Comparison of ENCODE assay signal across 8 cellular contexts in the genomic region with DNA sequence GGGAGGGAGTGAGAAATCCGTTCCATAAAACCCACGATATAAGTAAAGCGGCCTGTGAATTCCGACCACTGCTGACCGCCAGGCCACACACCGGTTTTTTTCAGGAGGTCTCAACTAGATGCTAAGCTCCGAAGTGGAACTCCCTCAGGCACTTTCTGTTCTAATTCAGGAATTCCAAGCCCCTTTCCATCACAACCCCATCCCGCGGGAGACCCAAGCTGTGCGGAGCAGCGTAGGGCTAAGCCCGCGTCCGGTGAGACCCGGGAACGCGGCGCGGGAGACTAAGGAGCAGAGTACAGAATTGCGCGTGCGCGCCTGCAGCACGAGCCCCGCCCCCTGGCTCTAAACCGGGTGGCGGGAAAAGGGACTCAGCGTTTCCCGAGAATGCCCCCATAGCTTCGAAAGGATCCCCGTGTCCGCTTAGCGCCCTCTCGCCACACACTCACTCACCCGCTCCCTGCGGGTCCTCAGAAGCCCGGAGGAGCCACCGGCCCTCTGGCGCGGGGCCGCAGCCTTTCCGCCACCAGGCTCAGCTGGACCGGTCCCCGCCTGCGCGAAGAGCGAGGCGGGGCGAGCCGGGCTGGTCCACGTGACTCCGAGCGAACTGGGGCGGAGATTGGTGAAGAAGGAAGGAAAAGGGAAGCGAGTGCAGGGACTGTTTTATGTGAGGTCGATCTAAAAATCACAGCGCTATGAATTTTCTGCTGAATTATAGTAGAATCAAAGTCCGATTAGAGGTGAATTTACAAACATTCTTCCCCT.
DNase-seq lines count a peak whose midpoint lies in the region; ATAC-seq and FAIRE-seq lines count a peak whose summit lies in the region.

A gene with protein sequence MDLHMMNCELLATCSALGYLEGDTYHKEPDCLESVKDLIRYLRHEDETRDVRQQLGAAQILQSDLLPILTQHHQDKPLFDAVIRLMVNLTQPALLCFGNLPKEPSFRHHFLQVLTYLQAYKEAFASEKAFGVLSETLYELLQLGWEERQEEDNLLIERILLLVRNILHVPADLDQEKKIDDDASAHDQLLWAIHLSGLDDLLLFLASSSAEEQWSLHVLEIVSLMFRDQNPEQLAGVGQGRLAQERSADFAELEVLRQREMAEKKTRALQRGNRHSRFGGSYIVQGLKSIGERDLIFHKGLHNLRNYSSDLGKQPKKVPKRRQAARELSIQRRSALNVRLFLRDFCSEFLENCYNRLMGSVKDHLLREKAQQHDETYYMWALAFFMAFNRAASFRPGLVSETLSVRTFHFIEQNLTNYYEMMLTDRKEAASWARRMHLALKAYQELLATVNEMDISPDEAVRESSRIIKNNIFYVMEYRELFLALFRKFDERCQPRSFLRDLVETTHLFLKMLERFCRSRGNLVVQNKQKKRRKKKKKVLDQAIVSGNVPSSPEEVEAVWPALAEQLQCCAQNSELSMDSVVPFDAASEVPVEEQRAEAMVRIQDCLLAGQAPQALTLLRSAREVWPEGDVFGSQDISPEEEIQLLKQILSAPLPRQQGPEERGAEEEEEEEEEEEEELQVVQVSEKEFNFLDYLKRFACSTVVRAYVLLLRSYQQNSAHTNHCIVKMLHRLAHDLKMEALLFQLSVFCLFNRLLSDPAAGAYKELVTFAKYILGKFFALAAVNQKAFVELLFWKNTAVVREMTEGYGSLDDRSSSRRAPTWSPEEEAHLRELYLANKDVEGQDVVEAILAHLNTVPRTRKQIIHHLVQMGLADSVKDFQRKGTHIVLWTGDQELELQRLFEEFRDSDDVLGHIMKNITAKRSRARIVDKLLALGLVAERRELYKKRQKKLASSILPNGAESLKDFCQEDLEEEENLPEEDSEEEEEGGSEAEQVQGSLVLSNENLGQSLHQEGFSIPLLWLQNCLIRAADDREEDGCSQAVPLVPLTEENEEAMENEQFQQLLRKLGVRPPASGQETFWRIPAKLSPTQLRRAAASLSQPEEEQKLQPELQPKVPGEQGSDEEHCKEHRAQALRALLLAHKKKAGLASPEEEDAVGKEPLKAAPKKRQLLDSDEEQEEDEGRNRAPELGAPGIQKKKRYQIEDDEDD (minus strand): TSS at position 567 of the 762 bp plus-strand sequence. CDS start 15,256 bp downstream, outside the sequence.

- FAIRE-seq in islet of Langerhans (lab: Jason Lieb, UNC), result peak; percentile 79

- DNase-seq in AG08395 (ENCODE audit: low spot score) (peak; percentile 98), NCI-H345 (lab: John Stamatoyannopoulos, UW) (peak; percentile 92), cerebellar cortex (ENCODE audit: low spot score) (peak; percentile 91)
- peak; percentile 65 for DNase-seq in activated CD4-positive, CD25-positive, alpha-beta regulatory T cell treated with anti-CD3 and anti-CD28 coated beads, Interleukin-2, amount 50 U/mL, for 16 hours (ENCODE audit: low read depth, low spot score)
- DNase-seq in stimulated activated CD4-positive, alpha-beta T cell treated with anti-CD3 and anti-CD28 coated beads, Interleukin-12 subunit alpha, Interleukin-12 subunit beta, amount 100 ng/mL, for 4 hours, result peak; percentile 82

- ATAC-seq in GM18909 (IDR thresholded peaks at IDR 0.05; ENCODE audit: poor library complexity, unreplicated experiment), result peak; percentile 91
- peak; percentile 95 for ATAC-seq in HG03175 (IDR thresholded peaks at IDR 0.05; ENCODE audit: unreplicated experiment)

Comparison
In these comparisons a context has a peak if more than half of its experiments do, and no peak if none do; other contexts are left out.
1. Peak in every context shown above with its lines: DNase-seq and ATAC-seq.